Comparison of ENCODE assay signal across 12 cellular contexts in the genomic region with DNA sequence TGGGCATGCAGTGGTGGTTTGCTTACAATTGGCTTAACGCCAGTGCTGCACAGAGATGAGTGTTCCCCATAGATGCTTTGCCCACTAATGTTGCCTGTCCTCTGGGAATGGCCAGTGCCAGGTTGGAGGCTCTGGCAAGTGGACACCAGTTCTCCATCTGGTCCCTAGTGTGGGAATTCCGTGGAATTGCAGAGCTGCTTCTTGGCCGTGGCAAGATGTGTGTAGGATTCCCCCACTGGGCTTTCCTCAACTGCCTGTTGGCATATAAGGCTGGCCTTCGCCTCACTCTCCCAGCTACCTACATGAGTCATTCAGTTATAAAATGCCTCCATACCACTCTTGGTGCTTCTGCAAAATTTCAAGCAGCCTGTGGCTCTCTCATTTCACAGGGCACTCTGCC. TPM values are rescaled to one million over a fixed set of nuclear protein-coding genes. Genes with fewer than 3 reads are reported as not detected.
"Had no signal": no experiment of that assay in that cellular context is flagged by ENCODE, and none has a peak within 500 bp of the region (broad histone marks: within the 10 kb centered on the region; RNA-seq: fewer than 3 reads in every experiment).

No MANE protein-coding gene starts in this region.

RNA-seq across cellular contexts. Expression of a gene that starts 2.0 kb away (rescaled TPM):
- total RNA-seq: activated CD4-positive, alpha-beta memory T cell treated with anti-CD3 and anti-CD28 coated beads for 36 hours; activated CD4-positive, alpha-beta T cell treated with anti-CD3 and anti-CD28 coated beads for 36 hours; activated naive CD4-positive, alpha-beta T cell treated with anti-CD3 and anti-CD28 coated beads for 36 hours; activated naive CD4-positive, alpha-beta T cell treated with anti-CD3 and anti-CD28 coated beads, Interleukin-2, amount 50 U/mL, for 72 hours; activated T-cell treated with anti-CD3 and anti-CD28 coated beads, Interleukin-2, amount 50 U/mL, for 4 hours; activated T-helper 1 cell treated with anti-CD3 and anti-CD28 coated beads, Interleukin-12 subunit alpha, Interleukin-12 subunit beta, Interleukin-2, Interleukin-4 antibody, amounts not matched to agents 30 ng/mL and 10 ng/mL and 1 ng/mL, durations not matched to agents 14 hours and 24 hours and 36 hours; LHCN-M2; NCI-H460; SJCRH30; T-cell; T-helper 17 cell; WTC11 had no signal

RNA-seq across cellular contexts. Expression of a gene that starts 45.6 kb away (rescaled TPM):
- total RNA-seq: activated CD4-positive, alpha-beta memory T cell treated with anti-CD3 and anti-CD28 coated beads for 36 hours; activated CD4-positive, alpha-beta T cell treated with anti-CD3 and anti-CD28 coated beads for 36 hours; activated naive CD4-positive, alpha-beta T cell treated with anti-CD3 and anti-CD28 coated beads for 36 hours; activated naive CD4-positive, alpha-beta T cell treated with anti-CD3 and anti-CD28 coated beads, Interleukin-2, amount 50 U/mL, for 72 hours; activated T-cell treated with anti-CD3 and anti-CD28 coated beads, Interleukin-2, amount 50 U/mL, for 4 hours; activated T-helper 1 cell treated with anti-CD3 and anti-CD28 coated beads, Interleukin-12 subunit alpha, Interleukin-12 subunit beta, Interleukin-2, Interleukin-4 antibody, amounts not matched to agents 30 ng/mL and 10 ng/mL and 1 ng/mL, durations not matched to agents 14 hours and 24 hours and 36 hours; LHCN-M2; SJCRH30; T-cell; T-helper 17 cell had no signal
